In genomic region chr5:123949807-123950206, GRCh38 we compare ENCODE assay signal across 22 cellular contexts.
DNase-seq lines count a peak whose midpoint lies in the region; ATAC-seq and TF ChIP-seq lines count a peak whose summit lies in the region.
"Had no signal": no experiment of that assay in that cellular context is flagged by ENCODE, and none has a peak within 500 bp of the region (broad histone marks: within the 10 kb centered on the region; RNA-seq: fewer than 3 reads in every experiment).

No MANE protein-coding gene starts in this region.

- TF ChIP-seq RAD21 in IMR-90 (IDR thresholded peaks at IDR 0.05; ENCODE audit: low read length): no peak

- H3K4me3 ChIP-seq in BE2C (ENCODE audit: low read depth, low read length) (no peak overlapping the region), IMR-90 (ENCODE audit: insufficient read depth, low read depth, low read length) (no peak overlapping the region)

- no peak overlapping the region for H2AK5ac ChIP-seq in IMR-90 (ENCODE audit: low read depth, low read length)

- H3K36me3 Mint-ChIP-seq in brain: no peaks in the 10 kb centered on the region
- H3K36me3 Mint-ChIP-seq in memory B cell: no peaks in the 10 kb centered on the region
- H3K36me3 Mint-ChIP-seq: CD4-positive, CD25-positive, alpha-beta regulatory T cell; IgD-negative memory B cell had no signal

- CTCF ChIA-PET in IMR-90 (lab: Yijun Ruan, JAX): no interaction called here

- H2BK15ac ChIP-seq in IMR-90 (ENCODE audit: low read depth, low read length): no peak overlapping the region

- no peak overlapping the region for H3K14ac ChIP-seq in IMR-90 (replicated peaks; ENCODE audit: low read depth, low read length)

- H2AFZ ChIP-seq in IMR-90 (replicated peaks; ENCODE audit: low read length, poor library complexity): no peak overlapping the region

- no peak overlapping the region for H3K23ac ChIP-seq in IMR-90 (ENCODE audit: low read depth, low read length)

- H3K9ac ChIP-seq in IMR-90 (ENCODE audit: low read depth, low read length): no peak overlapping the region
- H3K9ac ChIP-seq: SK-N-SH had no signal

- H3K27me3 Mint-ChIP-seq in brain (peaks cover 3% of the 10 kb centered on the region), memory B cell (no peaks in the 10 kb centered on the region)
- H3K27me3 Mint-ChIP-seq: B cell; CD4-positive, CD25-positive, alpha-beta regulatory T cell; IgD-negative memory B cell had no signal

- intact Hi-C loops in IMR-90 (cut with micrococcal nuclease): loop anchor here (5.0 kb wide), 1 partner anchor 797 kb away; the partner anchor contains the start of gene ZNF608

- dilution Hi-C loops in IMR-90 (cut with HindIII; ENCODE audit: low sequenced_read_pairs, unreplicated experiment): no loop called here

- H4K91ac ChIP-seq in IMR-90 (ENCODE audit: insufficient read depth, low read depth, low read length): no peak overlapping the region

- H3K36me3 ChIP-seq in BE2C (no peaks in the 10 kb centered on the region), IMR-90 (ENCODE audit: control insufficient read depth, insufficient read depth, low read length) (no peaks in the 10 kb centered on the region)

- WGBS in IMR-90 (ENCODE audit: extremely low coverage in 2 of 2, insufficient read length in 1 of 2), 2 experiments: 100% methylated on average over 1 of the region's 4 CpGs; no CpG with 5 or more reads in 1 of the 2 experiments

- H3K27ac Mint-ChIP-seq in brain (peak overlapping the region in 4 of 5 experiments; percentile 12 to 37 (median 18)), memory B cell (peak overlapping the region; percentile 18)
- H3K27ac Mint-ChIP-seq: B cell; CD4-positive, CD25-positive, alpha-beta regulatory T cell; IgD-negative memory B cell had no signal

- no peak overlapping the region for H3K56ac ChIP-seq in IMR-90 (ENCODE audit: extremely low read depth, insufficient read depth, low read length)

- no peak overlapping the region for H3K27ac ChIP-seq in IMR-90 (ENCODE audit: insufficient read depth, low read length)

- H3K4me1 ChIP-seq in BE2C: peaks cover 4% of the 10 kb centered on the region; the same call in 1 of the 2 replicates
- H3K4me1 ChIP-seq in IMR-90 (ENCODE audit: control insufficient read depth, insufficient read depth, low read length): peaks cover 2% of the 10 kb centered on the region; the same call in 1 of the 2 replicates

- peak overlapping the region; percentile 60; the same call in 1 of the 2 replicates for H2BK20ac ChIP-seq in IMR-90 (ENCODE audit: low read depth, low read length)

- no peak for TF ChIP-seq POLR2A in IMR-90 (IDR thresholded peaks at IDR 0.05; ENCODE audit: low read depth, low read length)

- DNase-seq in BE2C: no peak
- DNase-seq in IMR-90: no peak
- DNase-seq in memory B cell (ENCODE audit: low spot score in 2 of 2): no peak
- DNase-seq in NCI-H2029 treated with DMSO at 0.1 percent for 48 hours (lab: John Stamatoyannopoulos, UW): no peak
- DNase-seq: CD4-positive, CD25-positive, alpha-beta regulatory T cell; DMS153; GF-D8; Karpas-422; NCI-H1417 treated with DMSO at 0.1 percent for 48 hours; NCI-H1930; NCI-H2171 treated with DMSO at 0.1 percent for 48 hours; NCI-H446; NCI-H526 treated with DMSO at 0.1 percent for 48 hours; RPMI8226; SHP77 treated with DMSO at 0.1 percent for 48 hours; SK-N-SH had no signal

- in situ Hi-C loops in IMR-90 (cut with MboI; ENCODE audit: low sequenced_read_pairs): no loop called here

- BruUV-seq in IMR-90 (replicated peaks; lab: Mats Ljungman, UMichigan): no TSS peak

- no peak overlapping the region for H2AK9ac ChIP-seq in IMR-90 (replicated peaks; ENCODE audit: low read depth, low read length, poor library complexity)

- no peak overlapping the region for H4K8ac ChIP-seq in IMR-90 (ENCODE audit: low read depth in 2 of 2, low read length in 2 of 2)

- POLR2A ChIA-PET in IMR-90 (lab: Charles Lee; ENCODE audit: unreplicated experiment): no interaction called here

- no peak overlapping the region for H3K4me2 ChIP-seq in IMR-90 (ENCODE audit: low read depth, low read length)
- H3K4me2 ChIP-seq: SK-N-SH had no signal

- no peaks in the 10 kb centered on the region for H3K79me1 ChIP-seq in IMR-90 (ENCODE audit: low read depth in 1 of 2, low read length in 2 of 2)

- no peaks in the 10 kb centered on the region for H3K27me3 ChIP-seq in BE2C
- peaks cover 2% of the 10 kb centered on the region; the same call in 1 of the 2 replicates for H3K27me3 ChIP-seq in IMR-90 (ENCODE audit: control insufficient read depth, insufficient read depth, low read length)

- no peak overlapping the region; the same call in 1 of the 2 replicates for H2BK120ac ChIP-seq in IMR-90 (ENCODE audit: low read depth, low read length)

- no peak overlapping the region for H3K18ac ChIP-seq in IMR-90 (ENCODE audit: low read depth, low read length)

- TF ChIP-seq CTCF in BE2C (IDR thresholded peaks at IDR 0.05; ENCODE audit: low read depth, low read length) (peak; percentile 34), IMR-90 (conservative IDR thresholded peaks at IDR 0.05; ENCODE audit: low read depth, low read length) (no peak), brain (conservative IDR thresholded peaks at IDR 0.05) (no peak)

- no peaks in the 10 kb centered on the region for H3K9me1 ChIP-seq in IMR-90 (ENCODE audit: insufficient read depth, low read length)

- H3K4me3 Mint-ChIP-seq in brain: no peak overlapping the region
- no peak overlapping the region for H3K4me3 Mint-ChIP-seq in memory B cell
- H3K4me3 Mint-ChIP-seq: B cell; CD4-positive, CD25-positive, alpha-beta regulatory T cell; IgD-negative memory B cell had no signal

- 0 out of 2 replicates have a peak overlapping the region, but pooled peaks have one; percentile 9 for H3K4ac ChIP-seq in IMR-90 (ENCODE audit: low read depth, low read length)

- no peak overlapping the region for H2BK5ac ChIP-seq in IMR-90 (ENCODE audit: low read depth, low read length, poor library complexity, severe bottlenecking)

- H4K5ac ChIP-seq in IMR-90 (ENCODE audit: low read depth, low read length): no peak overlapping the region

- peaks cover 3 to 18% (median 5%) of the 10 kb centered on the region in 5 experiments for H3K9me3 Mint-ChIP-seq in brain
- H3K9me3 Mint-ChIP-seq in memory B cell: no peaks in the 10 kb centered on the region

- ATAC-seq in IMR-90 (ENCODE audit: low read depth) (no peak), memory B cell (ENCODE audit: low read depth) (no peak), HG03196 (IDR thresholded peaks at IDR 0.05; ENCODE audit: unreplicated experiment) (no peak), HG03025 (IDR thresholded peaks at IDR 0.05; ENCODE audit: low FRiP score, unreplicated experiment) (no peak), HG02840 (IDR thresholded peaks at IDR 0.05; ENCODE audit: low FRiP score, unreplicated experiment) (no peak)

- H3K9me3 ChIP-seq in BE2C (no peaks in the 10 kb centered on the region), IMR-90 (ENCODE audit: control insufficient read depth, insufficient read depth, low read length) (no peaks in the 10 kb centered on the region; the same call in 1 of the 2 replicates)
- H3K9me3 ChIP-seq: SK-N-SH had no signal

- H3K4me1 Mint-ChIP-seq in brain (peaks cover 15% of the 10 kb centered on the region), memory B cell (no peaks in the 10 kb centered on the region)
- H3K4me1 Mint-ChIP-seq: B cell; CD4-positive, CD25-positive, alpha-beta regulatory T cell; IgD-negative memory B cell had no signal

- no peaks in the 10 kb centered on the region for H4K20me1 ChIP-seq in IMR-90 (ENCODE audit: insufficient read depth, low read length)

TF ChIP-seq in IMR-90, 13 proteins besides CTCF, POLR2A, EP300 and RAD21:
- no peak for TF ChIP-seq MXI1 (IDR thresholded peaks at IDR 0.05; ENCODE audit: borderline replicate concordance, low read depth, low read length)
- TF ChIP-seq NFE2L2 (IDR thresholded peaks at IDR 0.05; ENCODE audit: low read depth, low read length): no peak
- TF ChIP-seq USF2 (IDR thresholded peaks at IDR 0.05; ENCODE audit: low read depth, low read length): no peak
- no peak for TF ChIP-seq CEBPB (IDR thresholded peaks at IDR 0.05; ENCODE audit: low read depth, low read length)
- no peak for TF ChIP-seq MAFK (IDR thresholded peaks at IDR 0.05; ENCODE audit: low read depth, low read length)
- TF ChIP-seq FOS (IDR thresholded peaks at IDR 0.05; ENCODE audit: low read depth, low read length): no peak
- no peak for TF ChIP-seq ELK1 (IDR thresholded peaks at IDR 0.05; ENCODE audit: borderline replicate concordance, low read depth, low read length)
- TF ChIP-seq RFX5 (IDR thresholded peaks at IDR 0.05; ENCODE audit: low read depth, low read length): no peak
- TF ChIP-seq SMC3 (IDR thresholded peaks at IDR 0.05; ENCODE audit: low read depth, low read length): no peak
- TF ChIP-seq CHD1 (IDR thresholded peaks at IDR 0.05; ENCODE audit: low read depth, low read length): no peak
- no peak for TF ChIP-seq MAZ (IDR thresholded peaks at IDR 0.05; ENCODE audit: borderline replicate concordance, low read depth, low read length)
- TF ChIP-seq BHLHE40 (IDR thresholded peaks at IDR 0.05; ENCODE audit: low read depth, low read length): no peak
- TF ChIP-seq RCOR1 (IDR thresholded peaks at IDR 0.05; ENCODE audit: insufficient replicate concordance, low read length): no peak
